Comparison of ENCODE assay signal across 26 cellular contexts in the genomic region with DNA sequence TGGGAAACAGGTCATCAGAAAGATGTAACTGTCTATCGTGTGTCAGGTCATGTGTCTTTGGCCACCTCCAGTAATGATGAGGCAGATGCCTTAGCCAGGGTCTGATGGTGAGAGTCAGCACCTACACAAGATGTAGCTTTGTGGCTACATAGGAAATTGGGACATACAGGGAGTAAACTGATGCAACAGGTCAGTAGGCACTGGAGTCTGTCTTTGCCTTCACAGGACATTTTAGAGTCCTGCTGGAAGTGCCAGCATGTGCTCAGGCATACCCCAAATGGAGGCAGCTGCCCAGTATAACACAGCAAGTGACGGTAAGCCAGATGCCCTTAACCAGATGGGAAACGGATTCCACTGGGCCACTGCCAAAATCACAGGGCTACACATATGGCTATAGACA. TPM values are rescaled to one million over a fixed set of nuclear protein-coding genes. Genes with fewer than 3 reads are reported as not detected.
DNase-seq lines count a peak whose midpoint lies in the region; ATAC-seq and TF ChIP-seq lines count a peak whose summit lies in the region.
"Had no signal": no experiment of that assay in that cellular context is flagged by ENCODE, and none has a peak within 500 bp of the region (broad histone marks: within the 10 kb centered on the region; RNA-seq: fewer than 3 reads in every experiment).

No MANE protein-coding gene starts in this region.

- H3K4me1 ChIP-seq in BE2C (no peaks in the 10 kb centered on the region), HEK293 (ENCODE audit: control insufficient read depth, insufficient read depth, low read length) (no peaks in the 10 kb centered on the region), SJCRH30 (no peaks in the 10 kb centered on the region)
- H3K4me1 ChIP-seq: Caco-2 had no signal

- H3K27me3 Mint-ChIP-seq in activated T-cell treated with anti-CD3 and anti-CD28 coated beads, Interleukin-2, amount 50 U/mL, for 4 hours (ENCODE audit: low read depth): no peaks in the 10 kb centered on the region
- H3K27me3 Mint-ChIP-seq: CD4-positive, alpha-beta memory T cell had no signal

- H3K36me3 Mint-ChIP-seq in activated T-cell treated with anti-CD3 and anti-CD28 coated beads, Interleukin-2, amount 50 U/mL, for 4 hours (ENCODE audit: insufficient read depth): no peaks in the 10 kb centered on the region
- H3K36me3 Mint-ChIP-seq: CD4-positive, alpha-beta memory T cell had no signal

- H3K36me3 ChIP-seq in BE2C: no peaks in the 10 kb centered on the region
- no peaks in the 10 kb centered on the region for H3K36me3 ChIP-seq in HEK293 (ENCODE audit: control insufficient read depth in 2 of 2, insufficient read depth in 1 of 2, low read length in 2 of 2)
- H3K36me3 ChIP-seq in SJCRH30: no peaks in the 10 kb centered on the region
- H3K36me3 ChIP-seq: BLaER1 treated with 17β-estradiol and CSF1 and Interleukin-3, amounts not matched to agents 10 nM and 100 nM; MG63 had no signal

- H3K4me1 Mint-ChIP-seq in activated T-cell treated with anti-CD3 and anti-CD28 coated beads, Interleukin-2, amount 50 U/mL, for 4 hours (ENCODE audit: low read depth): no peaks in the 10 kb centered on the region

- H3K9me3 ChIP-seq in BE2C (no peaks in the 10 kb centered on the region), HEK293 (ENCODE audit: control insufficient read depth, insufficient read depth, low read depth, low read length) (no peaks in the 10 kb centered on the region), SJCRH30 (replicated peaks) (no peaks in the 10 kb centered on the region)
- H3K9me3 ChIP-seq: BLaER1 treated with 17β-estradiol and CSF1 and Interleukin-3, amounts not matched to agents 10 nM and 100 nM; Caco-2; MG63 had no signal

- CTCF ChIA-PET in HEK293 (lab: Yijun Ruan, JAX): interaction anchor here (0.7 kb wide), 2 partner anchors 56 to 72 kb away, joined by 3 read pairs; no protein-coding TSS in a partner anchor

- H3K27me3 ChIP-seq in BE2C (no peaks in the 10 kb centered on the region), SJCRH30 (0 out of 2 replicates have a peak, but pooled peaks cover 3% of the 10 kb centered on the region)
- H3K27me3 ChIP-seq: BLaER1 treated with 17β-estradiol and CSF1 and Interleukin-3, amounts not matched to agents 10 nM and 100 nM; MG63 had no signal

- no peak overlapping the region for H3K27ac ChIP-seq in HEK293 (ENCODE audit: extremely low read depth, low read depth, low read length)
- no peak overlapping the region for H3K27ac ChIP-seq in SJCRH30
- H3K27ac ChIP-seq: BLaER1 treated with 17β-estradiol and CSF1 and Interleukin-3, amounts not matched to agents 10 nM and 100 nM; RWPE1; SK-N-MC had no signal

- no peak overlapping the region for H3K4me3 ChIP-seq in BE2C (ENCODE audit: low read depth, low read length)
- H3K4me3 ChIP-seq in HEK293 (ENCODE audit: low read depth, low read length): no peak overlapping the region
- no peak overlapping the region for H3K4me3 ChIP-seq in SJCRH30
- H3K4me3 ChIP-seq: BLaER1 treated with 17β-estradiol and CSF1 and Interleukin-3, amounts not matched to agents 10 nM and 100 nM; MG63; SK-N-MC had no signal

- POLR2A ChIA-PET in HEK293 (lab: Yijun Ruan, JAX): no interaction called here

- DNase-seq in BE2C: peak; percentile 50
- peak; percentile 83 for DNase-seq in NCI-H2171 treated with DMSO at 0.1 percent for 48 hours (lab: John Stamatoyannopoulos, UW)
- peak; percentile 13 to 17 for DNase-seq in SJCRH30
- DNase-seq in T-helper 1 cell: no peak
- DNase-seq in GM10266 (ENCODE audit: extremely low spot score): no peak
- no peak for DNase-seq in activated T-cell treated with anti-CD3 and anti-CD28 coated beads, Interleukin-2, amount 50 U/mL, for 4 hours
- DNase-seq: Caco-2; CD4-positive, alpha-beta memory T cell; DMS79 treated with DMSO at 0.1 percent for 48 hours; GF-D8; H7; IMR-90; KG1; MG63; NCI-H2081; NCI-H345; T-helper 9 cell had no signal

- ATAC-seq in HG02852 (IDR thresholded peaks at IDR 0.05; ENCODE audit: unreplicated experiment): no peak
- ATAC-seq in activated T-cell treated with anti-CD3 and anti-CD28 coated beads, Interleukin-2, amount 50 U/mL, for 4 hours: no peak
- ATAC-seq: Panc1 had no signal

- TF ChIP-seq CTCF in BE2C (IDR thresholded peaks at IDR 0.05; ENCODE audit: low read depth, low read length) (no peak), HEK293 (tag by site-specific recombination; IDR thresholded peaks at IDR 0.05) (no peak), GM10266 (IDR thresholded peaks at IDR 0.05; ENCODE audit: control insufficient read depth, insufficient read depth, low read depth, missing control alignments) (no peak)

- H3K9me3 Mint-ChIP-seq in activated T-cell treated with anti-CD3 and anti-CD28 coated beads, Interleukin-2, amount 50 U/mL, for 4 hours: no peaks in the 10 kb centered on the region
- H3K9me3 Mint-ChIP-seq: CD4-positive, alpha-beta memory T cell; T-helper 1 cell treated with Interleukin-12 subunit alpha and Interleukin-12 subunit beta and Interleukin-4 antibody, amounts not matched to agents 30 μg/mL and 1 μg/mL, for 36 hours had no signal

- H3K4me3 Mint-ChIP-seq in activated T-cell treated with anti-CD3 and anti-CD28 coated beads, Interleukin-2, amount 50 U/mL, for 4 hours: no peak overlapping the region
- H3K4me3 Mint-ChIP-seq: CD4-positive, alpha-beta memory T cell; T-helper 1 cell treated with Interleukin-12 subunit alpha and Interleukin-12 subunit beta and Interleukin-4 antibody, amounts not matched to agents 30 μg/mL and 1 μg/mL, for 36 hours had no signal

TF ChIP-seq in HEK293, 187 proteins besides CTCF, POLR2A, EP300 and RAD21:
- TF ChIP-seq SCRT1 (tag by site-specific recombination; IDR thresholded peaks at IDR 0.05; ENCODE audit: borderline replicate concordance) (0 out of 2 replicates have a peak, but pooled peaks have one; percentile 23), SCRT2 (tag by site-specific recombination; IDR thresholded peaks at IDR 0.05) (peak; percentile 57; the same call in 1 of the 2 replicates)
- TF ChIP-seq, protein P1, sequence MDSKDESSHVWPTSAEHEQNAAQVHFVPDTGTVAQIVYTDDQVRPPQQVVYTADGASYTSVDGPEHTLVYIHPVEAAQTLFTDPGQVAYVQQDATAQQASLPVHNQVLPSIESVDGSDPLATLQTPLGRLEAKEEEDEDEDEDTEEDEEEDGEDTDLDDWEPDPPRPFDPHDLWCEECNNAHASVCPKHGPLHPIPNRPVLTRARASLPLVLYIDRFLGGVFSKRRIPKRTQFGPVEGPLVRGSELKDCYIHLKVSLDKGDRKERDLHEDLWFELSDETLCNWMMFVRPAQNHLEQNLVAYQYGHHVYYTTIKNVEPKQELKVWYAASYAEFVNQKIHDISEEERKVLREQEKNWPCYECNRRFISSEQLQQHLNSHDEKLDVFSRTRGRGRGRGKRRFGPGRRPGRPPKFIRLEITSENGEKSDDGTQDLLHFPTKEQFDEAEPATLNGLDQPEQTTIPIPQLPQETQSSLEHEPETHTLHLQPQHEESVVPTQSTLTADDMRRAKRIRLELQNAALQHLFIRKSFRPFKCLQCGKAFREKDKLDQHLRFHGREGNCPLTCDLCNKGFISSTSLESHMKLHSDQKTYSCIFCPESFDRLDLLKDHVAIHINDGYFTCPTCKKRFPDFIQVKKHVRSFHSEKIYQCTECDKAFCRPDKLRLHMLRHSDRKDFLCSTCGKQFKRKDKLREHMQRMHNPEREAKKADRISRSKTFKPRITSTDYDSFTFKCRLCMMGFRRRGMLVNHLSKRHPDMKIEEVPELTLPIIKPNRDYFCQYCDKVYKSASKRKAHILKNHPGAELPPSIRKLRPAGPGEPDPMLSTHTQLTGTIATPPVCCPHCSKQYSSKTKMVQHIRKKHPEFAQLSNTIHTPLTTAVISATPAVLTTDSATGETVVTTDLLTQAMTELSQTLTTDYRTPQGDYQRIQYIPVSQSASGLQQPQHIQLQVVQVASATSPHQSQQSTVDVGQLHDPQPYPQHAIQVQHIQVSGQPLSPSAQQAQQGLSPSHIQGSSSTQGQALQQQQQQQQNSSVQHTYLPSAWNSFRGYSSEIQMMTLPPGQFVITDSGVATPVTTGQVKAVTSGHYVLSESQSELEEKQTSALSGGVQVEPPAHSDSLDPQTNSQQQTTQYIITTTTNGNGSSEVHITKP (tag by site-specific recombination; IDR thresholded peaks at IDR 0.05): no peak

RNA-seq across cellular contexts. Expression of a gene that starts 12.6 kb away (rescaled TPM):
- not detected for polyA plus RNA-seq in BE2C (2012; ENCODE audit: insufficient read depth, insufficient read length, low read depth)
- total RNA-seq in SJCRH30 (2014; rRNA removed; shearing (Covaris generic)): not detected in 2 replicates
- not detected for total RNA-seq in activated T-cell treated with anti-CD3 and anti-CD28 coated beads, Interleukin-2, amount 50 U/mL, for 4 hours
- total RNA-seq: Caco-2; CD4-positive, alpha-beta memory T cell; H7; IMR-90; OCI-LY7 had no signal
- polyA plus RNA-seq: AG04450; CD4-positive, alpha-beta memory T cell; IMR-90 had no signal

RNA-seq across cellular contexts. Expression of a gene that starts 16.0 kb away (rescaled TPM):
- polyA plus RNA-seq in BE2C (2012; ENCODE audit: insufficient read depth, insufficient read length, low read depth): not detected
- total RNA-seq in SJCRH30 (2014; rRNA removed; shearing (Covaris generic)): not detected in 2 replicates
- not detected for total RNA-seq in activated T-cell treated with anti-CD3 and anti-CD28 coated beads, Interleukin-2, amount 50 U/mL, for 4 hours
- total RNA-seq: Caco-2; CD4-positive, alpha-beta memory T cell; H7; IMR-90; OCI-LY7 had no signal
- polyA plus RNA-seq: AG04450; CD4-positive, alpha-beta memory T cell; IMR-90 had no signal

RNA-seq across cellular contexts. Expression of a gene that starts 37.7 kb away (rescaled TPM):
- polyA plus RNA-seq in BE2C (2012; ENCODE audit: insufficient read depth, insufficient read length, low read depth): not detected
- total RNA-seq in SJCRH30 (2014; rRNA removed; shearing (Covaris generic)): not detected in 2 replicates
- total RNA-seq in activated T-cell treated with anti-CD3 and anti-CD28 coated beads, Interleukin-2, amount 50 U/mL, for 4 hours: not detected
- total RNA-seq: Caco-2; CD4-positive, alpha-beta memory T cell; H7; IMR-90; OCI-LY7 had no signal
- polyA plus RNA-seq: AG04450; CD4-positive, alpha-beta memory T cell; IMR-90 had no signal

RNA-seq across cellular contexts. Expression of a gene that starts 43.0 kb away (rescaled TPM):
- polyA plus RNA-seq in BE2C (2012; ENCODE audit: insufficient read depth, insufficient read length, low read depth): not detected
- not detected in 2 replicates for total RNA-seq in SJCRH30 (2014; rRNA removed; shearing (Covaris generic))
- not detected for total RNA-seq in activated T-cell treated with anti-CD3 and anti-CD28 coated beads, Interleukin-2, amount 50 U/mL, for 4 hours
- total RNA-seq: Caco-2; CD4-positive, alpha-beta memory T cell; H7; IMR-90; OCI-LY7 had no signal
- polyA plus RNA-seq: AG04450; CD4-positive, alpha-beta memory T cell; IMR-90 had no signal

Comparison
In these comparisons a context has a peak if more than half of its experiments do, and no peak if none do; other contexts are left out.
1. DNase-seq: peak in BE2C (single experiment), NCI-H2171 treated with DMSO at 0.1 percent for 48 hours (single experiment) and SJCRH30 (2 of 2); none in T-helper 1 cell (0 of 5), GM10266 (single experiment) and activated T-cell treated with anti-CD3 and anti-CD28 coated beads, Interleukin-2, amount 50 U/mL, for 4 hours (single experiment).